1 cellular context compared by ENCODE assay signal in genomic region chr16:67236551-67237395, GRCh38.
TF ChIP-seq lines count a peak whose summit lies in the region.

No MANE protein-coding gene starts in this region.

TF ChIP-seq in HepG2, 621 proteins besides CTCF, POLR2A, EP300 and RAD21:
- peak; percentile 23; the same call in 1 of the 2 replicates for TF ChIP-seq GABPB1 (CRISPR knock-in tag; IDR thresholded peaks at IDR 0.05)
- 0 out of 2 replicates have a peak, but pooled peaks have one; percentile 51 for TF ChIP-seq DNMT1 (CRISPR knock-in tag; IDR thresholded peaks at IDR 0.05)
- peak; percentile 27 for TF ChIP-seq HNRNPLL (IDR thresholded peaks at IDR 0.05; ENCODE audit: low read depth, low read length, poor library complexity, severe bottlenecking)
- TF ChIP-seq FUBP1 (CRISPR knock-in tag; IDR thresholded peaks at IDR 0.05; ENCODE audit: borderline replicate concordance) = no peak
TF ChIP-seq in HepG2: peak in this region for 3.
